23 cellular contexts compared by ENCODE assay signal in genomic region chr21:36055551-36055950, GRCh38. TPM values are rescaled to one million over a fixed set of nuclear protein-coding genes. Genes with fewer than 3 reads are reported as not detected.
DNase-seq lines count a peak whose midpoint lies in the region; TF ChIP-seq lines count a peak whose summit lies in the region.
"Had no signal": no experiment of that assay in that cellular context is flagged by ENCODE, and none has a peak within 500 bp of the region (broad histone marks: within the 10 kb centered on the region; RNA-seq: fewer than 3 reads in every experiment).

No MANE protein-coding gene starts in this region.

- 91% methylated on average over 3 of the region's 3 CpGs for WGBS in hepatocyte (ENCODE audit: low lambda C conversion rate, missing lambda C conversion rate)

- peak overlapping the region in 1 of 3 donors; percentile 16 for H3K9ac ChIP-seq in skeletal muscle tissue (ENCODE audit: low read depth in 1 of 3, low read length in 3 of 3)
- H3K9ac ChIP-seq: BLaER1 treated with 17β-estradiol and CSF1 and Interleukin-3, amounts not matched to agents 10 nM and 100 nM had no signal

- H3K4me2 ChIP-seq in hepatocyte, result no peak overlapping the region
- H3K4me2 ChIP-seq: A549; BLaER1 treated with 17β-estradiol and CSF1 and Interleukin-3, amounts not matched to agents 10 nM and 100 nM had no signal

- H3K27me3 ChIP-seq in skeletal muscle tissue (ENCODE audit: control insufficient read depth in 3 of 3, insufficient read depth in 3 of 3, low read length in 3 of 3) (no peaks in the 10 kb centered on the region), hepatocyte (no peaks in the 10 kb centered on the region)
- H3K27me3 ChIP-seq: BE2C; BLaER1 treated with 17β-estradiol and CSF1 and Interleukin-3, amounts not matched to agents 10 nM and 100 nM had no signal

- H3K36me3 ChIP-seq in skeletal muscle tissue (ENCODE audit: control insufficient read depth in 3 of 3, insufficient read depth in 3 of 3, low read length in 3 of 3), result peaks cover 32 to 53% (median 48%) of the 10 kb centered on the region in 3 donors
- no peaks in the 10 kb centered on the region for H3K36me3 ChIP-seq in hepatocyte (replicated peaks; ENCODE audit: insufficient read depth, low read depth)

- H3K27ac Mint-ChIP-seq in activated T-cell treated with anti-CD3 and anti-CD28 coated beads, Interleukin-2, amount 50 U/mL, for 24 hours, result peak overlapping the region; percentile 41
- H3K27ac Mint-ChIP-seq in nephron (no peak overlapping the region), type B pancreatic cell (no peak overlapping the region)
- H3K27ac Mint-ChIP-seq: CD4-positive, alpha-beta T cell; HFFc6 had no signal

- H3K4me3 ChIP-seq in skeletal muscle tissue (ENCODE audit: low read length in 3 of 3), result no peak overlapping the region
- no peak overlapping the region for H3K4me3 ChIP-seq in hepatocyte
- H3K4me3 ChIP-seq: A549; BLaER1 treated with 17β-estradiol and CSF1 and Interleukin-3, amounts not matched to agents 10 nM and 100 nM; HAP-1 had no signal

- H4K20me1 ChIP-seq in hepatocyte (ENCODE audit: insufficient read depth, poor library complexity, severe bottlenecking), result no peaks in the 10 kb centered on the region

- H3K9me3 ChIP-seq in skeletal muscle tissue (ENCODE audit: control insufficient read depth in 3 of 3, low read length in 3 of 3), result no peaks in the 10 kb centered on the region
- no peaks in the 10 kb centered on the region for H3K9me3 ChIP-seq in hepatocyte (ENCODE audit: low read depth)
- H3K9me3 ChIP-seq: A549; BE2C; BLaER1 treated with 17β-estradiol and CSF1 and Interleukin-3, amounts not matched to agents 10 nM and 100 nM; HAP-1 had no signal

- H3K9me3 Mint-ChIP-seq in activated T-cell treated with anti-CD3 and anti-CD28 coated beads, Interleukin-2, amount 50 U/mL, for 24 hours, result no peaks in the 10 kb centered on the region
- H3K9me3 Mint-ChIP-seq in nephron (no peaks in the 10 kb centered on the region), type B pancreatic cell (no peaks in the 10 kb centered on the region)
- H3K9me3 Mint-ChIP-seq: CD4-positive, alpha-beta T cell; CD8-positive, alpha-beta memory T cell; HFFc6 had no signal

- peaks cover 46% of the 10 kb centered on the region for H3K4me1 Mint-ChIP-seq in activated T-cell treated with anti-CD3 and anti-CD28 coated beads, Interleukin-2, amount 50 U/mL, for 24 hours (ENCODE audit: low read depth)
- H3K4me1 Mint-ChIP-seq in nephron (peaks cover 18% of the 10 kb centered on the region), type B pancreatic cell (ENCODE audit: unreplicated experiment) (peaks cover 8% of the 10 kb centered on the region)

- H3K27me3 Mint-ChIP-seq in activated T-cell treated with anti-CD3 and anti-CD28 coated beads, Interleukin-2, amount 50 U/mL, for 24 hours, result no peaks in the 10 kb centered on the region
- H3K27me3 Mint-ChIP-seq in nephron (ENCODE audit: low read depth), result no peaks in the 10 kb centered on the region
- H3K27me3 Mint-ChIP-seq in type B pancreatic cell, result no peaks in the 10 kb centered on the region
- H3K27me3 Mint-ChIP-seq: CD4-positive, alpha-beta T cell had no signal

- H3K27ac ChIP-seq in skeletal muscle tissue (ENCODE audit: low read depth, low read length) (peak overlapping the region; percentile 38), hepatocyte (no peak overlapping the region)
- H3K27ac ChIP-seq: A549; BLaER1 treated with 17β-estradiol and CSF1 and Interleukin-3, amounts not matched to agents 10 nM and 100 nM had no signal

- no peak overlapping the region for H3K4me3 Mint-ChIP-seq in activated T-cell treated with anti-CD3 and anti-CD28 coated beads, Interleukin-2, amount 50 U/mL, for 24 hours
- H3K4me3 Mint-ChIP-seq in nephron (peak overlapping the region in 2 of 3 experiments; percentile 19 to 50), type B pancreatic cell (no peak overlapping the region)
- H3K4me3 Mint-ChIP-seq: CD14-positive monocyte; CD4-positive, alpha-beta T cell; HFFc6 had no signal

- peaks cover 28% of the 10 kb centered on the region for H3K79me2 ChIP-seq in hepatocyte

- peaks cover 85% of the 10 kb centered on the region for H3K36me3 Mint-ChIP-seq in activated T-cell treated with anti-CD3 and anti-CD28 coated beads, Interleukin-2, amount 50 U/mL, for 24 hours (ENCODE audit: low read depth)
- H3K36me3 Mint-ChIP-seq in nephron (ENCODE audit: low read depth), result peaks cover 52% of the 10 kb centered on the region
- peaks cover 21% of the 10 kb centered on the region for H3K36me3 Mint-ChIP-seq in type B pancreatic cell

- H3K4me1 ChIP-seq in skeletal muscle tissue (ENCODE audit: control insufficient read depth in 3 of 3, insufficient read depth in 3 of 3, low read length in 3 of 3), result peaks cover 33 to 38% (median 37%) of the 10 kb centered on the region in 3 donors
- peaks cover 11% of the 10 kb centered on the region for H3K4me1 ChIP-seq in hepatocyte (ENCODE audit: insufficient read depth)
- H3K4me1 ChIP-seq: BE2C had no signal

- no peak overlapping the region for H2AFZ ChIP-seq in hepatocyte

- no peaks in the 10 kb centered on the region for H3K9me2 ChIP-seq in hepatocyte (replicated peaks; ENCODE audit: insufficient read depth)

- DNase-seq in activated T-cell treated with anti-CD3 and anti-CD28 coated beads, Interleukin-2, amount 50 U/mL, for 24 hours, result no peak
- DNase-seq in activated T-cell treated with anti-CD3 and anti-CD28 coated beads, Interleukin-2, amount 50 U/mL, for 1 hour, result no peak
- DNase-seq in cerebellar cortex (ENCODE audit: low spot score), result peak; percentile 61
- no peak for DNase-seq in type B pancreatic cell (ENCODE audit: extremely low spot score, unreplicated experiment)
- no peak for DNase-seq in hepatocyte (ENCODE audit: low spot score)
- DNase-seq: 8988T; ACHN; AML-193; BE2C; CD4-positive, alpha-beta T cell; CD8-positive, alpha-beta memory T cell; DMS 273 treated with DMSO at 0.1 percent for 48 hours; DMS79; EL; GF-D8; GOT3; HFFc6 had no signal

- no peak for TF ChIP-seq CTCF in nephron (IDR thresholded peaks at IDR 0.05; ENCODE audit: unreplicated experiment in 3 of 3)
- no peak for TF ChIP-seq CTCF in type B pancreatic cell (conservative IDR thresholded peaks at IDR 0.05)
- no peak for TF ChIP-seq CTCF in hepatocyte (IDR thresholded peaks at IDR 0.05; ENCODE audit: poor library complexity)

RNA-seq across cellular contexts. Expression of gene SETD4, which starts 4.8 kb away (rescaled TPM):
- total RNA-seq in skeletal muscle tissue (14.1 TPM), type B pancreatic cell (ENCODE audit: low replicate concordance) (16.7 and 26.4 TPM in 2 replicates), hepatocyte (16.6 and 20.5 TPM in 2 replicates)
- 13.7 and 17.8 TPM in 2 replicates for polyA plus RNA-seq in hepatocyte

RNA-seq across cellular contexts. Expression of gene CBR1, which starts 14.3 kb away (rescaled TPM):
- total RNA-seq in skeletal muscle tissue (21.4 TPM), type B pancreatic cell (ENCODE audit: low replicate concordance) (20.1 and 32.8 TPM in 2 replicates), hepatocyte (130 and 152 TPM in 2 replicates)
- 89.0 and 113 TPM in 2 replicates for polyA plus RNA-seq in hepatocyte

Comparison
In these comparisons a context has a peak if more than half of its experiments do, and no peak if none do; other contexts are left out.
1. H3K4me3 Mint-ChIP-seq: peak in nephron (2 of 3); none in activated T-cell treated with anti-CD3 and anti-CD28 coated beads, Interleukin-2, amount 50 U/mL, for 24 hours (single experiment) and type B pancreatic cell (single experiment).